ENCODE assay signal across 18 cellular contexts in genomic region chr3:51887620-51888019, GRCh38. TPM values are rescaled to one million over a fixed set of nuclear protein-coding genes. Genes with fewer than 3 reads are reported as not detected.
DNase-seq lines count a peak whose midpoint lies in the region; ATAC-seq, FAIRE-seq and TF ChIP-seq lines count a peak whose summit lies in the region.
"Had no signal": no experiment of that assay in that cellular context is flagged by ENCODE, and none has a peak within 500 bp of the region (broad histone marks: within the 10 kb centered on the region; RNA-seq: fewer than 3 reads in every experiment).

No MANE protein-coding gene starts in this region.

- BruUV-seq in Calu3 (replicated peaks; lab: Mats Ljungman, UMichigan) (no TSS peak), PC-9 (replicated peaks; lab: Mats Ljungman, UMichigan) (no TSS peak)

- H3K9me2 ChIP-seq in PC-9 (ENCODE audit: insufficient read depth) = no peaks in the 10 kb centered on the region; the same call in 1 of the 2 replicates
- H3K9me2 ChIP-seq in GM23248 (ENCODE audit: insufficient read depth) = no peaks in the 10 kb centered on the region

- FAIRE-seq in pancreas (lab: Jason Lieb, UNC) = no peak
- FAIRE-seq in HTR-8/SVneo (lab: Jason Lieb, UNC) = no peak
- FAIRE-seq: A204.1, GM12892, H54 had no signal

- TF ChIP-seq CTCF in Calu3 (IDR thresholded peaks at IDR 0.05; ENCODE audit: unreplicated experiment) (no peak), PC-9 (conservative IDR thresholded peaks at IDR 0.05) (no peak), epithelial cell of esophagus (IDR thresholded peaks at IDR 0.05; ENCODE audit: insufficient read depth, low read depth, low read length, missing control alignments) (no peak), pancreas (IDR thresholded peaks at IDR 0.05) (no peak)

- 0 out of 2 replicates have a peak overlapping the region, but pooled peaks have one; percentile 5 for H2AFZ ChIP-seq in PC-9
- H2AFZ ChIP-seq in GM23248 = no peak overlapping the region

- peak overlapping the region; percentile 89 for H3K27ac ChIP-seq in PC-9
- H3K27ac ChIP-seq in pancreas = no peak overlapping the region
- H3K27ac ChIP-seq in GM23248 = no peak overlapping the region
- H3K27ac ChIP-seq: BLaER1 treated with 17β-estradiol and CSF1 and Interleukin-3, amounts not matched to agents 10 nM and 100 nM had no signal

- no peaks in the 10 kb centered on the region for H3K27me3 ChIP-seq in PC-9 (ENCODE audit: insufficient read depth, low read depth)
- no peaks in the 10 kb centered on the region for H3K27me3 ChIP-seq in pancreas
- peaks cover 8% of the 10 kb centered on the region for H3K27me3 ChIP-seq in GM23248 (replicated peaks; ENCODE audit: insufficient read depth)
- H3K27me3 ChIP-seq: BLaER1 treated with 17β-estradiol and CSF1 and Interleukin-3, amounts not matched to agents 10 nM and 100 nM had no signal

- H3K4me3 Mint-ChIP-seq in Calu3 (ENCODE audit: low read depth, unreplicated experiment) = no peak overlapping the region

- peak overlapping the region; percentile 15 for H3K27ac Mint-ChIP-seq in Calu3 (ENCODE audit: unreplicated experiment)

- POLR2A ChIA-PET in PC-9 (lab: Charles Lee; ENCODE audit: unreplicated experiment) = interaction anchor here (0.6 kb wide), 2 partner anchors 81 to 95 kb away, joined by 6 to 8 read pairs; no protein-coding TSS in a partner anchor

- no peaks in the 10 kb centered on the region for H3K36me3 Mint-ChIP-seq in Calu3 (ENCODE audit: insufficient read depth, unreplicated experiment)

- H3K9ac ChIP-seq in GM23248 = no peak overlapping the region
- H3K9ac ChIP-seq: BLaER1 treated with 17β-estradiol and CSF1 and Interleukin-3, amounts not matched to agents 10 nM and 100 nM had no signal

- H3K9me3 Mint-ChIP-seq in Calu3 (ENCODE audit: low read depth, unreplicated experiment) = no peaks in the 10 kb centered on the region

- peak overlapping the region; percentile 63 for H3K4me2 ChIP-seq in PC-9
- H3K4me2 ChIP-seq in GM23248 (ENCODE audit: unreplicated experiment) = no peak overlapping the region
- H3K4me2 ChIP-seq: BLaER1 treated with 17β-estradiol and CSF1 and Interleukin-3, amounts not matched to agents 10 nM and 100 nM had no signal

- H3K36me3 ChIP-seq in PC-9 (ENCODE audit: low read depth) (no peaks in the 10 kb centered on the region), pancreas (no peaks in the 10 kb centered on the region), GM23248 (ENCODE audit: low read depth) (no peaks in the 10 kb centered on the region)
- H3K36me3 ChIP-seq: BLaER1 treated with 17β-estradiol and CSF1 and Interleukin-3, amounts not matched to agents 10 nM and 100 nM had no signal

- CTCF ChIA-PET in Calu3 (lab: Charles Lee) (interaction anchor here (0.7 to 0.9 kb wide), 3 partner anchors 10 to 692 kb away, joined by 3 read pairs; no protein-coding TSS in a partner anchor), PC-9 (lab: Charles Lee) (no interaction called here)

- peaks cover 8% of the 10 kb centered on the region for H3K4me1 Mint-ChIP-seq in Calu3 (ENCODE audit: low read depth, unreplicated experiment)

- H3K27me3 Mint-ChIP-seq in Calu3 (ENCODE audit: unreplicated experiment) = no peaks in the 10 kb centered on the region

- WGBS in pancreas, 2 donors = 35 to 42% methylated on average over 2 of the region's 2 CpGs
- WGBS in GM23248 (ENCODE audit: low coverage in 1 of 2, low lambda C conversion rate in 2 of 2, missing lambda C conversion rate in 2 of 2), 2 experiments = 66 to 72% methylated on average over 2 of the region's 2 CpGs

- H3K79me2 ChIP-seq in PC-9 (ENCODE audit: low read depth) = no peaks in the 10 kb centered on the region
- no peaks in the 10 kb centered on the region for H3K79me2 ChIP-seq in GM23248 (ENCODE audit: insufficient read depth)

- intact Hi-C loops in Calu3 (cut with micrococcal nuclease; ENCODE audit: unreplicated experiment) (no loop called here), PC-9 (cut with micrococcal nuclease; ENCODE audit: unreplicated experiment) (no loop called here), pancreas (cut with DNase I) (no loop called here)

- DNase-seq in Calu3 = peak; percentile 80
- peak; percentile 60 to 91 for DNase-seq in PC-9
- DNase-seq in epithelial cell of esophagus (ENCODE audit: low read depth) = peak; percentile 66
- DNase-seq in pancreas = peak in 2 of 6 donors; percentile 23 to 61
- no peak for DNase-seq in NCI-H774 (lab: John Stamatoyannopoulos, UW)
- DNase-seq in GM23248 = no peak
- no peak for DNase-seq in HTR-8/SVneo (ENCODE audit: insufficient read length, low spot score)
- DNase-seq: DMS 273 treated with DMSO at 0.1 percent for 48 hours, NCI-H1436, NCI-H2029, NCI-H2171, NCI-H446 treated with DMSO at 0.1 percent for 48 hours had no signal

- H3K9me3 ChIP-seq in PC-9 (ENCODE audit: insufficient read depth, low read depth) = no peaks in the 10 kb centered on the region; the same call in 1 of the 2 replicates
- no peaks in the 10 kb centered on the region for H3K9me3 ChIP-seq in pancreas
- no peaks in the 10 kb centered on the region for H3K9me3 ChIP-seq in GM23248 (ENCODE audit: low read depth)
- H3K9me3 ChIP-seq: BLaER1 treated with 17β-estradiol and CSF1 and Interleukin-3, amounts not matched to agents 10 nM and 100 nM had no signal

- peaks cover 21% of the 10 kb centered on the region for H3K4me1 ChIP-seq in PC-9 (replicated peaks; ENCODE audit: insufficient read depth)
- no peaks in the 10 kb centered on the region for H3K4me1 ChIP-seq in pancreas
- H3K4me1 ChIP-seq in GM23248 (ENCODE audit: insufficient read depth) = no peaks in the 10 kb centered on the region
- H3K4me1 ChIP-seq: BLaER1 treated with 17β-estradiol and CSF1 and Interleukin-3, amounts not matched to agents 10 nM and 100 nM had no signal

- no peaks in the 10 kb centered on the region for H4K20me1 ChIP-seq in PC-9 (ENCODE audit: insufficient read depth)
- H4K20me1 ChIP-seq in GM23248 (ENCODE audit: insufficient read depth) = no peaks in the 10 kb centered on the region
- H4K20me1 ChIP-seq: BLaER1 treated with 17β-estradiol and CSF1 and Interleukin-3, amounts not matched to agents 10 nM and 100 nM had no signal

- peaks cover 12% of the 10 kb centered on the region; the same call in 1 of the 2 replicates for H3F3A ChIP-seq in PC-9 (ENCODE audit: insufficient read depth, low read depth)
- H3F3A ChIP-seq in GM23248 (ENCODE audit: insufficient read depth) = no peaks in the 10 kb centered on the region

- ATAC-seq in pancreas = peak in 3 of 4 donors; percentile 34 to 65 (median 54)
- ATAC-seq: Right ventricle myocardium inferior had no signal

- H3K4me3 ChIP-seq in PC-9 (no peak overlapping the region), epithelial cell of esophagus (ENCODE audit: low read length) (no peak overlapping the region), pancreas (no peak overlapping the region), GM23248 (no peak overlapping the region)
- H3K4me3 ChIP-seq: BLaER1 treated with 17β-estradiol and CSF1 and Interleukin-3, amounts not matched to agents 10 nM and 100 nM had no signal

- in situ Hi-C loops in GM23248 (cut with MboI) = no loop called here

RNA-seq across cellular contexts. Expression of gene IQCF5, which starts 12.2 kb away (rescaled TPM):
- not detected in 2 replicates for total RNA-seq in Calu3 (2022)
- not detected in 2 replicates for total RNA-seq in PC-9 (2021)
- not detected for total RNA-seq in pancreas
- polyA plus RNA-seq in pancreas = not detected
- not detected in 2 replicates for total RNA-seq in GM23248 (2014; rRNA removed; shearing (Covaris generic))
- polyA plus RNA-seq in GM23248 (2016; fragmentation: Nextera tagmentation; extraction: Ambion mirVana) = not detected in 2 replicates
- total RNA-seq: LHCN-M2, Right ventricle myocardium inferior had no signal

RNA-seq across cellular contexts. Expression of gene IQCF1, which starts 15.5 kb away (rescaled TPM):
- not detected in 2 replicates for total RNA-seq in Calu3 (2022)
- total RNA-seq in PC-9 (2021) = not detected in 2 replicates
- total RNA-seq in pancreas = not detected
- not detected for polyA plus RNA-seq in pancreas
- total RNA-seq in GM23248 (2014; rRNA removed; shearing (Covaris generic)) = not detected in 2 replicates
- polyA plus RNA-seq in GM23248 (2016; fragmentation: Nextera tagmentation; extraction: Ambion mirVana) = not detected in 2 replicates
- total RNA-seq: LHCN-M2, Right ventricle myocardium inferior had no signal

RNA-seq across cellular contexts. Expression of gene IQCF2, which starts 26.2 kb away (rescaled TPM):
- not detected in 2 replicates for total RNA-seq in Calu3 (2022)
- total RNA-seq in PC-9 (2021) = not detected in 2 replicates
- not detected for total RNA-seq in pancreas
- polyA plus RNA-seq in pancreas = not detected
- not detected in 2 replicates for total RNA-seq in GM23248 (2014; rRNA removed; shearing (Covaris generic))
- not detected in 2 replicates for polyA plus RNA-seq in GM23248 (2016; fragmentation: Nextera tagmentation; extraction: Ambion mirVana)
- total RNA-seq: LHCN-M2, Right ventricle myocardium inferior had no signal

RNA-seq across cellular contexts. Expression of gene RRP9, which starts 54.1 kb away (rescaled TPM):
- total RNA-seq in Calu3 (2022) = 39.3 and 40.3 TPM in 2 replicates
- total RNA-seq in PC-9 (2021) = 23.4 and 23.9 TPM in 2 replicates
- 1 to 10 TPM; 3.8 to 9.0 (median 7.0) TPM for total RNA-seq in pancreas
- 10 to 100 TPM; 13.7 to 13.8 TPM for polyA plus RNA-seq in pancreas
- 21.6 and 27.5 TPM in 2 replicates for total RNA-seq in GM23248 (2014; rRNA removed; shearing (Covaris generic))
- 24.6 and 28.4 TPM in 2 replicates for polyA plus RNA-seq in GM23248 (2016; fragmentation: Nextera tagmentation; extraction: Ambion mirVana)

RNA-seq across cellular contexts. Expression of gene PARP3, which starts 54.5 kb away (rescaled TPM):
- total RNA-seq in Calu3 (2022) = 15.0 and 20.4 TPM in 2 replicates
- total RNA-seq in PC-9 (2021) = 24.4 and 33.8 TPM in 2 replicates
- 1 to 10 TPM; 2.1 to 5.9 (median 4.2) TPM for total RNA-seq in pancreas
- polyA plus RNA-seq in pancreas = 1 to 10 TPM; 7.9 to 8.3 TPM
- 80.4 and 118 TPM in 2 replicates for total RNA-seq in GM23248 (2014; rRNA removed; shearing (Covaris generic))
- polyA plus RNA-seq in GM23248 (2016; fragmentation: Nextera tagmentation; extraction: Ambion mirVana) = 60.4 and 64.0 TPM in 2 replicates

Comparison
In these comparisons a context has a peak if more than half of its experiments do, and no peak if none do; other contexts are left out.
1. DNase-seq: peak in Calu3 (single experiment), PC-9 (2 of 2) and epithelial cell of esophagus (single experiment); none in NCI-H774 (single experiment), GM23248 (single experiment) and HTR-8/SVneo (single experiment).